In genomic region chr11:113162590-113162961, GRCh38 we compare ENCODE assay signal across 1 cellular context.
A peak's percentile ranks its signal among the peaks of the same experiment; 100 is the strongest.
TF ChIP-seq lines count a peak whose summit lies in the region.

No MANE protein-coding gene starts in this region.

TF ChIP-seq in HEK293, 187 proteins besides CTCF, POLR2A, EP300 and RAD21 (continued from another document):
- peak; percentile 97 for TF ChIP-seq PRDM10 (tag by site-specific recombination; IDR thresholded peaks at IDR 0.05)
- TF ChIP-seq ZNF223 (tag by site-specific recombination; IDR thresholded peaks at IDR 0.05), result no peak
- peak; percentile 67; the same call in 1 of the 2 replicates for TF ChIP-seq ZNF335 (tag by site-specific recombination; conservative IDR thresholded peaks at IDR 0.05)
- TF ChIP-seq ZNF19 (tag by site-specific recombination; IDR thresholded peaks at IDR 0.05; ENCODE audit: low read depth), result no peak
- TF ChIP-seq MYNN (tag by site-specific recombination; IDR thresholded peaks at IDR 0.05; ENCODE audit: borderline replicate concordance), result no peak
- peak; percentile 57 for TF ChIP-seq ATF2 (tag by site-specific recombination; IDR thresholded peaks at IDR 0.05; ENCODE audit: low read depth)
- no peak for TF ChIP-seq ZNF623 (tag by site-specific recombination; IDR thresholded peaks at IDR 0.05)
- peak; percentile 76 for TF ChIP-seq TRIM28 (IDR thresholded peaks at IDR 0.05; ENCODE audit: borderline replicate concordance, low read length)
- TF ChIP-seq ZXDB (tag by site-specific recombination; IDR thresholded peaks at IDR 0.05), result 0 out of 2 replicates have a peak, but pooled peaks have one; percentile 5
- TF ChIP-seq ZBTB7A (tag by site-specific recombination; IDR thresholded peaks at IDR 0.05; ENCODE audit: low read depth), result no peak
- TF ChIP-seq ZBTB8A (tag by site-specific recombination; IDR thresholded peaks at IDR 0.05), result no peak
- TF ChIP-seq ZNF391 (tag by site-specific recombination; IDR thresholded peaks at IDR 0.05; ENCODE audit: borderline replicate concordance, low read depth), result no peak
TF ChIP-seq in HEK293: peak in this region for 6.
